In the genomic region with DNA sequence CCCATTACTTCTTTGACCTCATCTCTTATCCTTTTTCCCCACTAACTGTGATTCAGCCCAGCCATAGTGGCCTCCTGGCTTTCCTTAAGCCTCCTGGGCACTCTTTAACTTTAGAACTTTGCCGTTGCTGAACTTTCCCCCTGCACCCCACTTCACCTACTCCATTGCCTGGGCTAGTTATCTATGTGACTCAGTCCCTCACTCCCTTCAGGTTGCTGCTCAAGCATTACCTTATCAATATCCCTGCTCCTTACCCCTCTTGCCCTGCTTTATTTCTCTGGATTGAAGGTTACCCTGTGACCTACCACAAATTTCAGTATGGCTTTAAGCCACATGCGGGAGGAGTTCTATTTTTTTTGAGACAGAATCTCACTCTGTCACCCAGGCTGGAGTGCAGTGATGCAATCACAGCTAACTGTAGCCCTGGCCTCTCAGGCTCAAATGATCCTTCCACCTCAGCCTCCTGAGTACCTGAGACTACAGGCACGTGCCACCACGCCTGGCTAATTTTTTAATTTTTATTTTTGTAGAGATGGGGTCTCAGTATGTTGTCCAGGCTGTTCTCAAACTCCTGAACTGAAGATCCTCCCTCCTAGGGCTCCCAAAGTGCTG, we compare ENCODE assay signal across 23 cellular contexts. TPM values are rescaled to one million over a fixed set of nuclear protein-coding genes. Genes with fewer than 3 reads are reported as not detected.
DNase-seq lines count a peak whose midpoint lies in the region; ATAC-seq and TF ChIP-seq lines count a peak whose summit lies in the region.
"Had no signal": no experiment of that assay in that cellular context is flagged by ENCODE, and none has a peak within 500 bp of the region (broad histone marks: within the 10 kb centered on the region; RNA-seq: fewer than 3 reads in every experiment).

No MANE protein-coding gene starts in this region.

- H3K9me3 ChIP-seq in IMR-90 (ENCODE audit: control insufficient read depth, insufficient read depth, low read length) (no peaks in the 10 kb centered on the region), duodenal mucosa (ENCODE audit: control insufficient read depth in 1 of 2, low read length in 2 of 2) (no peaks in the 10 kb centered on the region), smooth muscle cell (replicated peaks; ENCODE audit: low read depth) (no peaks in the 10 kb centered on the region)

- H3K4me2 ChIP-seq in IMR-90 (ENCODE audit: low read depth, low read length) (no peak overlapping the region), smooth muscle cell (no peak overlapping the region)
- H3K4me2 ChIP-seq: GM23338 had no signal

- no peak overlapping the region; the same call in 1 of the 2 replicates for H3K23ac ChIP-seq in IMR-90 (ENCODE audit: low read depth, low read length)

- H3K27ac Mint-ChIP-seq in activated CD8-positive, alpha-beta T cell treated with anti-CD3 and anti-CD28 coated beads, Interleukin-2, amount 10 ng/mL, durations not matched to agents 7 days and 5 days = peak overlapping the region; percentile 12
- no peak overlapping the region for H3K27ac Mint-ChIP-seq in activated CD8-positive, alpha-beta T cell treated with anti-CD3 and anti-CD28 coated beads for 36 hours
- peak overlapping the region; percentile 36 for H3K27ac Mint-ChIP-seq in stimulated activated effector memory CD8-positive, alpha-beta T cell treated with anti-CD3 and anti-CD28 coated beads, Interleukin-12 subunit alpha, Interleukin-12 subunit beta, amount 100 ng/mL, for 72 hours
- H3K27ac Mint-ChIP-seq: GM23338 had no signal

- no peak overlapping the region for H3K56ac ChIP-seq in IMR-90 (ENCODE audit: extremely low read depth, insufficient read depth, low read length)

- POLR2A ChIA-PET in activated CD8-positive, alpha-beta T cell treated with anti-CD3 and anti-CD28 coated beads, Interleukin-2, amount 10 ng/mL, durations not matched to agents 7 days and 5 days (lab: Charles Lee) = no interaction called here
- POLR2A ChIA-PET in activated CD8-positive, alpha-beta T cell treated with anti-CD3 and anti-CD28 coated beads for 36 hours (lab: Charles Lee) = no interaction called here
- POLR2A ChIA-PET in IMR-90 (lab: Charles Lee; ENCODE audit: unreplicated experiment) = no interaction called here

- H3K36me3 Mint-ChIP-seq in activated CD8-positive, alpha-beta T cell treated with anti-CD3 and anti-CD28 coated beads, Interleukin-2, amount 10 ng/mL, durations not matched to agents 7 days and 5 days (ENCODE audit: low read depth) = peaks cover 7% of the 10 kb centered on the region
- peaks cover 8% of the 10 kb centered on the region for H3K36me3 Mint-ChIP-seq in activated CD8-positive, alpha-beta T cell treated with anti-CD3 and anti-CD28 coated beads for 36 hours (ENCODE audit: low read depth)
- H3K36me3 Mint-ChIP-seq in stimulated activated effector memory CD8-positive, alpha-beta T cell treated with anti-CD3 and anti-CD28 coated beads, Interleukin-12 subunit alpha, Interleukin-12 subunit beta, amount 100 ng/mL, for 72 hours = no peaks in the 10 kb centered on the region

- H4K5ac ChIP-seq in IMR-90 (ENCODE audit: low read depth, low read length) = no peak overlapping the region

- peaks cover 26% of the 10 kb centered on the region for H3K4me1 Mint-ChIP-seq in activated CD8-positive, alpha-beta T cell treated with anti-CD3 and anti-CD28 coated beads, Interleukin-2, amount 10 ng/mL, durations not matched to agents 7 days and 5 days (ENCODE audit: low read depth)
- peaks cover 25% of the 10 kb centered on the region for H3K4me1 Mint-ChIP-seq in activated CD8-positive, alpha-beta T cell treated with anti-CD3 and anti-CD28 coated beads for 36 hours (ENCODE audit: low read depth)
- peaks cover 29% of the 10 kb centered on the region for H3K4me1 Mint-ChIP-seq in stimulated activated effector memory CD8-positive, alpha-beta T cell treated with anti-CD3 and anti-CD28 coated beads, Interleukin-12 subunit alpha, Interleukin-12 subunit beta, amount 100 ng/mL, for 72 hours

- no peak overlapping the region for H4K8ac ChIP-seq in IMR-90 (ENCODE audit: low read depth in 2 of 2, low read length in 2 of 2)

- CTCF ChIA-PET in activated CD8-positive, alpha-beta T cell treated with anti-CD3 and anti-CD28 coated beads, Interleukin-2, amount 10 ng/mL, durations not matched to agents 7 days and 5 days (lab: Charles Lee) = no interaction called here
- CTCF ChIA-PET in activated CD8-positive, alpha-beta T cell treated with anti-CD3 and anti-CD28 coated beads for 36 hours (lab: Charles Lee) = no interaction called here
- CTCF ChIA-PET in IMR-90 (lab: Yijun Ruan, JAX) = no interaction called here

- in situ Hi-C loops in IMR-90 (cut with MboI; ENCODE audit: low sequenced_read_pairs) = no loop called here

- no peak overlapping the region for H3K18ac ChIP-seq in IMR-90 (ENCODE audit: low read depth, low read length)

- no peak for ATAC-seq in activated CD8-positive, alpha-beta T cell treated with anti-CD3 and anti-CD28 coated beads, Interleukin-2, amount 10 ng/mL, durations not matched to agents 7 days and 5 days
- ATAC-seq in activated CD8-positive, alpha-beta T cell treated with anti-CD3 and anti-CD28 coated beads for 36 hours = no peak
- ATAC-seq in IMR-90 (ENCODE audit: low read depth) = no peak
- no peak for ATAC-seq in stimulated activated effector memory CD8-positive, alpha-beta T cell treated with anti-CD3 and anti-CD28 coated beads, Interleukin-12 subunit alpha, Interleukin-12 subunit beta, amount 100 ng/mL, for 72 hours
- ATAC-seq: GM23338, HCT116, PC-3 had no signal

- no peaks in the 10 kb centered on the region for H3K9me3 Mint-ChIP-seq in activated CD8-positive, alpha-beta T cell treated with anti-CD3 and anti-CD28 coated beads, Interleukin-2, amount 10 ng/mL, durations not matched to agents 7 days and 5 days (ENCODE audit: insufficient read depth)
- H3K9me3 Mint-ChIP-seq in activated CD8-positive, alpha-beta T cell treated with anti-CD3 and anti-CD28 coated beads for 36 hours = no peaks in the 10 kb centered on the region
- H3K9me3 Mint-ChIP-seq in stimulated activated effector memory CD8-positive, alpha-beta T cell treated with anti-CD3 and anti-CD28 coated beads, Interleukin-12 subunit alpha, Interleukin-12 subunit beta, amount 100 ng/mL, for 72 hours = no peaks in the 10 kb centered on the region
- H3K9me3 Mint-ChIP-seq: GM23338 had no signal

- H3K79me2 ChIP-seq in smooth muscle cell (ENCODE audit: low read depth) = no peaks in the 10 kb centered on the region

- no peak overlapping the region for H2AK9ac ChIP-seq in IMR-90 (replicated peaks; ENCODE audit: low read depth, low read length, poor library complexity)

- H2BK15ac ChIP-seq in IMR-90 (ENCODE audit: low read depth, low read length) = no peak overlapping the region

- dilution Hi-C loops in IMR-90 (cut with HindIII; ENCODE audit: low sequenced_read_pairs, unreplicated experiment) = no loop called here

- no peak overlapping the region for H3K14ac ChIP-seq in IMR-90 (replicated peaks; ENCODE audit: low read depth, low read length)

- H2BK20ac ChIP-seq in IMR-90 (ENCODE audit: low read depth, low read length) = no peak overlapping the region

- H4K20me1 ChIP-seq in IMR-90 (ENCODE audit: insufficient read depth, low read length) (no peaks in the 10 kb centered on the region), smooth muscle cell (ENCODE audit: low read depth) (no peaks in the 10 kb centered on the region)

- H3K36me3 ChIP-seq in IMR-90 (ENCODE audit: control insufficient read depth, insufficient read depth, low read length) = no peaks in the 10 kb centered on the region
- no peaks in the 10 kb centered on the region for H3K36me3 ChIP-seq in duodenal mucosa (ENCODE audit: control insufficient read depth in 1 of 2, insufficient read depth in 2 of 2, low read length in 2 of 2)
- no peaks in the 10 kb centered on the region for H3K36me3 ChIP-seq in smooth muscle cell (ENCODE audit: low read depth)

- 100% methylated on average over 1 of the region's 4 CpGs; no CpG with 5 or more reads in 1 of the 2 experiments for WGBS in IMR-90 (ENCODE audit: extremely low coverage in 2 of 2, insufficient read length in 1 of 2), 2 experiments
- 92% methylated on average over 4 of the region's 4 CpGs for WGBS in smooth muscle cell (ENCODE audit: low lambda C conversion rate)

- peaks cover 5% of the 10 kb centered on the region; the same call in 1 of the 2 replicates for H3K9me1 ChIP-seq in IMR-90 (ENCODE audit: insufficient read depth, low read length)

- H3K4me3 ChIP-seq in IMR-90 (ENCODE audit: insufficient read depth, low read depth, low read length) (no peak overlapping the region), duodenal mucosa (ENCODE audit: low read depth in 1 of 2, low read length in 2 of 2) (peak overlapping the region; percentile 32 to 42), smooth muscle cell (no peak overlapping the region)
- H3K4me3 ChIP-seq: GM23338, SK-N-MC had no signal

- no peak overlapping the region for H2BK5ac ChIP-seq in IMR-90 (ENCODE audit: low read depth, low read length, poor library complexity, severe bottlenecking)

- DNase-seq in activated CD8-positive, alpha-beta T cell treated with anti-CD3 and anti-CD28 coated beads, Interleukin-2, amount 10 ng/mL, durations not matched to agents 7 days and 5 days = no peak
- DNase-seq in activated CD8-positive, alpha-beta T cell treated with anti-CD3 and anti-CD28 coated beads for 36 hours = no peak
- DNase-seq in IMR-90 = no peak
- no peak for DNase-seq in stimulated activated effector memory CD8-positive, alpha-beta T cell treated with anti-CD3 and anti-CD28 coated beads, Interleukin-12 subunit alpha, Interleukin-12 subunit beta, amount 100 ng/mL, for 72 hours (ENCODE audit: low spot score in 2 of 2)
- no peak for DNase-seq in smooth muscle cell (lab: John Stamatoyannopoulos, UW; ENCODE audit: unreplicated experiment)
- no peak for DNase-seq in stimulated activated CD4-positive, alpha-beta T cell treated with anti-CD3 and anti-CD28 coated beads, Interleukin-4, amount 100 ng/mL, for 24 hours
- DNase-seq: NCI-H1048, NCI-H1417 treated with DMSO at 0.1 percent for 48 hours, NCI-H187, NCI-H446, NCI-H526, PC-3, SHP77 had no signal

- no peaks in the 10 kb centered on the region for H3K27me3 ChIP-seq in IMR-90 (ENCODE audit: control insufficient read depth, insufficient read depth, low read length)
- H3K27me3 ChIP-seq in duodenal mucosa (ENCODE audit: control insufficient read depth in 1 of 2, insufficient read depth in 2 of 2, low read length in 2 of 2) = no peaks in the 10 kb centered on the region
- no peaks in the 10 kb centered on the region for H3K27me3 ChIP-seq in smooth muscle cell (ENCODE audit: low read depth)

- TF ChIP-seq RAD21 in IMR-90 (IDR thresholded peaks at IDR 0.05; ENCODE audit: low read length) = no peak

- intact Hi-C loops in activated CD8-positive, alpha-beta T cell treated with anti-CD3 and anti-CD28 coated beads for 36 hours (cut with micrococcal nuclease) = no loop called here
- intact Hi-C loops in IMR-90 (cut with micrococcal nuclease) = no loop called here

- no peak for TF ChIP-seq POLR2A in IMR-90 (IDR thresholded peaks at IDR 0.05; ENCODE audit: low read depth, low read length)

- H3K27me3 Mint-ChIP-seq in activated CD8-positive, alpha-beta T cell treated with anti-CD3 and anti-CD28 coated beads, Interleukin-2, amount 10 ng/mL, durations not matched to agents 7 days and 5 days (ENCODE audit: low read depth) = no peaks in the 10 kb centered on the region
- no peaks in the 10 kb centered on the region for H3K27me3 Mint-ChIP-seq in activated CD8-positive, alpha-beta T cell treated with anti-CD3 and anti-CD28 coated beads for 36 hours

- H4K91ac ChIP-seq in IMR-90 (ENCODE audit: insufficient read depth, low read depth, low read length) = no peak overlapping the region

- no peaks in the 10 kb centered on the region for H3F3A ChIP-seq in smooth muscle cell (ENCODE audit: low read depth)

- H3K9ac ChIP-seq in IMR-90 (ENCODE audit: low read depth, low read length) = no peak overlapping the region
- peak overlapping the region; percentile 27 to 31 for H3K9ac ChIP-seq in duodenal mucosa (ENCODE audit: low read depth in 1 of 2, low read length in 2 of 2)
- H3K9ac ChIP-seq in smooth muscle cell (ENCODE audit: low read depth) = no peak overlapping the region

- no peak overlapping the region for H2BK120ac ChIP-seq in IMR-90 (ENCODE audit: low read depth, low read length)

- no peak overlapping the region for H2AK5ac ChIP-seq in IMR-90 (ENCODE audit: low read depth, low read length)

- H3K4me1 ChIP-seq in IMR-90 (ENCODE audit: control insufficient read depth, insufficient read depth, low read length) = peaks cover 8% of the 10 kb centered on the region
- peaks cover 25 to 41% of the 10 kb centered on the region in 2 donors for H3K4me1 ChIP-seq in duodenal mucosa (ENCODE audit: control insufficient read depth in 1 of 2, insufficient read depth in 2 of 2, low read length in 2 of 2)
- peaks cover 13% of the 10 kb centered on the region for H3K4me1 ChIP-seq in smooth muscle cell (ENCODE audit: low read depth)

- H2AFZ ChIP-seq in IMR-90 (replicated peaks; ENCODE audit: low read length, poor library complexity) (no peak overlapping the region), smooth muscle cell (ENCODE audit: low read depth) (no peak overlapping the region)
- H2AFZ ChIP-seq: GM23338 had no signal

- no TSS peak for BruUV-seq in IMR-90 (replicated peaks; lab: Mats Ljungman, UMichigan)

- H3K4me3 Mint-ChIP-seq in activated CD8-positive, alpha-beta T cell treated with anti-CD3 and anti-CD28 coated beads, Interleukin-2, amount 10 ng/mL, durations not matched to agents 7 days and 5 days = no peak overlapping the region
- H3K4me3 Mint-ChIP-seq in activated CD8-positive, alpha-beta T cell treated with anti-CD3 and anti-CD28 coated beads for 36 hours = no peak overlapping the region
- no peak overlapping the region for H3K4me3 Mint-ChIP-seq in stimulated activated effector memory CD8-positive, alpha-beta T cell treated with anti-CD3 and anti-CD28 coated beads, Interleukin-12 subunit alpha, Interleukin-12 subunit beta, amount 100 ng/mL, for 72 hours
- H3K4me3 Mint-ChIP-seq: GM23338 had no signal

- H3K79me1 ChIP-seq in IMR-90 (ENCODE audit: low read depth in 1 of 2, low read length in 2 of 2) = peaks cover 16 to 36% of the 10 kb centered on the region in 2 experiments

- H3K27ac ChIP-seq in IMR-90 (ENCODE audit: insufficient read depth, low read length) (no peak overlapping the region), duodenal mucosa (ENCODE audit: low read depth, low read length) (peak overlapping the region; percentile 26), smooth muscle cell (ENCODE audit: low read depth) (no peak overlapping the region)
- H3K27ac ChIP-seq: C4-2B, SK-N-MC had no signal

- H3K4ac ChIP-seq in IMR-90 (ENCODE audit: low read depth, low read length) = no peak overlapping the region

- TF ChIP-seq CTCF in activated CD8-positive, alpha-beta T cell treated with anti-CD3 and anti-CD28 coated beads for 36 hours (IDR thresholded peaks at IDR 0.05) = no peak
- TF ChIP-seq CTCF in IMR-90 (conservative IDR thresholded peaks at IDR 0.05; ENCODE audit: low read depth, low read length) (no peak), smooth muscle cell (IDR thresholded peaks at IDR 0.05; ENCODE audit: borderline replicate concordance, insufficient read depth, poor library complexity, severe bottlenecking) (no peak)

RNA-seq across cellular contexts. Expression of a gene that starts 3.4 kb away (rescaled TPM):
- total RNA-seq in activated CD8-positive, alpha-beta T cell treated with anti-CD3 and anti-CD28 coated beads, Interleukin-2, amount 10 ng/mL, durations not matched to agents 7 days and 5 days = 10 to 100 TPM; 13.4 to 15.0 TPM
- total RNA-seq in activated CD8-positive, alpha-beta T cell treated with anti-CD3 and anti-CD28 coated beads for 36 hours = 1 to 10 TPM; 6.9 to 8.5 TPM
- 6.9 and 8.2 TPM in 2 replicates for total RNA-seq in IMR-90 (2012; rRNA removed)
- polyA plus RNA-seq in IMR-90 (2012; rRNA removed) = 13.5 and 18.1 TPM in 2 replicates
- polyA plus RNA-seq in IMR-90 (2012; cell fraction: cytosol; rRNA removed) = 10.1 and 19.6 TPM in 2 replicates
- polyA plus RNA-seq in IMR-90 (2012; cell fraction: nucleus; rRNA removed; ENCODE audit: low replicate concordance) = 11.1 and 25.3 TPM in 2 replicates
- 4.1 and 9.0 TPM in 2 replicates for total RNA-seq in smooth muscle cell
- 8.3 and 9.8 TPM in 2 replicates for polyA plus RNA-seq in smooth muscle cell

RNA-seq across cellular contexts. Expression of a gene that starts 13.7 kb away (rescaled TPM):
- total RNA-seq in activated CD8-positive, alpha-beta T cell treated with anti-CD3 and anti-CD28 coated beads, Interleukin-2, amount 10 ng/mL, durations not matched to agents 7 days and 5 days = 100 to 1,000 TPM; 104 to 112 TPM
- total RNA-seq in activated CD8-positive, alpha-beta T cell treated with anti-CD3 and anti-CD28 coated beads for 36 hours = 10 to 100 TPM; 90.8 to 95.2 TPM
- total RNA-seq in IMR-90 (2012; rRNA removed) (38.5 and 40.8 TPM in 2 replicates), smooth muscle cell (42.4 and 45.6 TPM in 2 replicates)
- polyA plus RNA-seq in IMR-90 (2012; rRNA removed) (51.1 and 64.6 TPM in 2 replicates), smooth muscle cell (41.7 and 51.2 TPM in 2 replicates)
- 9.1 and 24.1 TPM in 2 replicates for polyA plus RNA-seq in IMR-90 (2012; cell fraction: cytosol; rRNA removed)
- 37.5 and 273 TPM in 2 replicates for polyA plus RNA-seq in IMR-90 (2012; cell fraction: nucleus; rRNA removed; ENCODE audit: low replicate concordance)

RNA-seq across cellular contexts. Expression of a gene that starts 22.6 kb away (rescaled TPM):
- total RNA-seq in activated CD8-positive, alpha-beta T cell treated with anti-CD3 and anti-CD28 coated beads, Interleukin-2, amount 10 ng/mL, durations not matched to agents 7 days and 5 days = 1 to 10 TPM; 3.2 to 3.9 TPM
- total RNA-seq in activated CD8-positive, alpha-beta T cell treated with anti-CD3 and anti-CD28 coated beads for 36 hours = 1 to 10 TPM in 1 of 2 experiments, under 1 TPM in 1; 0.79 to 1.1 TPM
- under 0.01 TPM in 1 of 2 replicates, not detected in the other for total RNA-seq in IMR-90 (2012; rRNA removed)
- polyA plus RNA-seq in IMR-90 (2012; rRNA removed) = 0.10 and 0.14 TPM in 2 replicates
- polyA plus RNA-seq in IMR-90 (2012; cell fraction: cytosol; rRNA removed) = 0.20 TPM in 1 of 2 replicates, not detected in the other
- polyA plus RNA-seq in IMR-90 (2012; cell fraction: nucleus; rRNA removed; ENCODE audit: low replicate concordance) = 0.60 and 1.4 TPM in 2 replicates
- total RNA-seq in smooth muscle cell = 0.63 TPM in 1 of 2 replicates, not detected in the other
- polyA plus RNA-seq in smooth muscle cell = 0.28 and 0.59 TPM in 2 replicates
- total RNA-seq: Daoy had no signal

RNA-seq across cellular contexts. Expression of a gene that starts 56.5 kb away (rescaled TPM):
- total RNA-seq in activated CD8-positive, alpha-beta T cell treated with anti-CD3 and anti-CD28 coated beads, Interleukin-2, amount 10 ng/mL, durations not matched to agents 7 days and 5 days = not detected
- 1 to 10 TPM; 1.8 to 2.1 TPM for total RNA-seq in activated CD8-positive, alpha-beta T cell treated with anti-CD3 and anti-CD28 coated beads for 36 hours
- total RNA-seq in IMR-90 (2012; rRNA removed) = not detected in 2 replicates
- not detected in 2 replicates for polyA plus RNA-seq in IMR-90 (2012; rRNA removed)
- not detected in 2 replicates for polyA plus RNA-seq in IMR-90 (2012; cell fraction: cytosol; rRNA removed)
- 0.09 TPM in 1 of 2 replicates, not detected in the other for polyA plus RNA-seq in IMR-90 (2012; cell fraction: nucleus; rRNA removed; ENCODE audit: low replicate concordance)
- total RNA-seq in smooth muscle cell = not detected in 2 replicates
- not detected in 2 replicates for polyA plus RNA-seq in smooth muscle cell
- total RNA-seq: A172, HT1080, RPMI7951 had no signal
- polyA plus RNA-seq: AG04450 had no signal

Comparison
In these comparisons a context has a peak if more than half of its experiments do, and no peak if none do; other contexts are left out.
1. H3K4me3 ChIP-seq: peak in duodenal mucosa (2 of 2); none in IMR-90 (single experiment) and smooth muscle cell (single experiment).
2. H3K9ac ChIP-seq: peak in duodenal mucosa (2 of 2); none in IMR-90 (single experiment) and smooth muscle cell (single experiment).